17 cellular contexts compared by ENCODE assay signal in the genomic region with DNA sequence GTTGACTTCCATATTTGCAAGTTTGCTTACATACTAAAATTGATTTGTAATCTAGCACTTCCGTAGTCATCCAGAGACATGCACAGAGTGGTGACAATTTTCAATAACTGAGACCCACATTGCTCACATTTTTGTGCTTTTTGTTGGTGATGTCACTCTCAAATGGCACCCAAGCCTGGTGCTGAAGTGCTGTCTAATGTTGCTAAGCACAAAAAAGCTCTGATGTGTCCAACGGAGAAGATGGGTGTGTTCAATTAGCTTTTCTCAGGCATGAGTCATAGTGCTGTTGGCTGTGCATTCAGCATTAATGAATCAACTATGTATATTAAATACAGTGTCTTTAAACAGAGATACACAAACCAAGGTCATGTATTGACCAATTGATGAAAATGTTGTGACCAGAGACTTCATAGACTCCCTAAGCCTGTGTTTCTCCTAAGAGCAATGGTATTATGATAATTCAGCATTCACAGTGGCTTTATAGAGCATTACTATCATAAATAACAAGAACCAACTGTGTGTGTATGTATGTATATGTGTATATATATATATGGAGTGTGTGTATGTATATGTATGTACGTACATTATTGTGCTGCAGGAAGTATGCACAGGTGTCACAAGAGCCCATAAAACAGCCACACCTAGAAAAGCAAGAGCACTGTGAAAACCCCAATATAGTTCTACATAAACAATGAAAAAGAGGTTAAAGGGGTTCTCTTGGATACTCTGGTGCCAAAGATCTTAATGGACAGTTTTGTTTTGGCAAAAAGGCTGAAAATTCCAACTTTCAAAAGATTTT. TPM values are rescaled to one million over a fixed set of nuclear protein-coding genes. Genes with fewer than 3 reads are reported as not detected.
A peak's percentile ranks its signal among the peaks of the same experiment; 100 is the strongest.
DNase-seq lines count a peak whose midpoint lies in the region; ATAC-seq, FAIRE-seq and TF ChIP-seq lines count a peak whose summit lies in the region.
"Had no signal": no experiment of that assay in that cellular context is flagged by ENCODE, and none has a peak within 500 bp of the region (broad histone marks: within the 10 kb centered on the region; RNA-seq: fewer than 3 reads in every experiment).

No MANE protein-coding gene starts in this region.

- intact Hi-C loops in PC-3 (cut with micrococcal nuclease) (no loop called here), mammary epithelial cell (cut with micrococcal nuclease) (no loop called here)

- H3K36me3 ChIP-seq in PC-3 (ENCODE audit: low read depth, low read length) (no peaks in the 10 kb centered on the region), mammary epithelial cell (ENCODE audit: insufficient read depth, low read length) (no peaks in the 10 kb centered on the region), keratinocyte (ENCODE audit: control insufficient read depth in 2 of 2, extremely low read depth in 1 of 2, insufficient read depth in 2 of 2, low read length in 2 of 2) (no peaks in the 10 kb centered on the region)

- BruUV-seq in PC-3 (replicated peaks; lab: Mats Ljungman, UMichigan) (no TSS peak), mammary epithelial cell (replicated peaks; lab: Mats Ljungman, UMichigan) (no TSS peak)

- H3F3A ChIP-seq in PC-3 (ENCODE audit: low read length, unreplicated experiment): no peaks in the 10 kb centered on the region

- H3K4me2 ChIP-seq in PC-3 (ENCODE audit: low read length) (no peak overlapping the region), mammary epithelial cell (ENCODE audit: insufficient read depth, low read depth, low read length) (no peak overlapping the region), keratinocyte (ENCODE audit: control insufficient read depth, extremely low read depth, insufficient read depth, low read depth, low read length) (no peak overlapping the region)

- WGBS in mammary epithelial cell (ENCODE audit: low coverage, missing lambda C conversion rate): 70% methylated on average over 3 of the region's 3 CpGs

- H2AFZ ChIP-seq in PC-3 (ENCODE audit: low read length): no peak overlapping the region
- H2AFZ ChIP-seq in mammary epithelial cell (ENCODE audit: low read depth, low read length): no peak overlapping the region
- no peak overlapping the region for H2AFZ ChIP-seq in keratinocyte (ENCODE audit: control insufficient read depth, low read length)
- H2AFZ ChIP-seq: GM23248 had no signal

- DNase-seq in ELR (ENCODE audit: low read depth): peak; percentile 50
- peak; percentile 13 for DNase-seq in PC-3
- DNase-seq in mammary epithelial cell: peak; percentile 53
- DNase-seq in keratinocyte (ENCODE audit: low read depth, low spot score): no peak
- DNase-seq in activated CD4-positive, CD25-positive, alpha-beta regulatory T cell treated with anti-CD3 and anti-CD28 coated beads, Interleukin-2, amount 50 U/mL, for 72 hours: no peak
- DNase-seq in activated naive CD4-positive, alpha-beta T cell treated with Interleukin-2 at 50 U/mL for 16 hours: no peak
- DNase-seq in SIG-M5 treated with dmso at 0.1 percent for 504 hours (lab: John Stamatoyannopoulos, UW; ENCODE audit: unreplicated experiment): no peak
- no peak for DNase-seq in SKM-1 treated with dmso at 0.1 percent for 144 hours (lab: John Stamatoyannopoulos, UW; ENCODE audit: unreplicated experiment)
- DNase-seq: GM23248, NCI-H1436 treated with DMSO at 0.1 percent for 48 hours, NCI-H2081 treated with DMSO at 0.1 percent for 48 hours, NCI-H526 treated with DMSO at 0.1 percent for 48 hours, OCI-M1, T-helper 1 cell had no signal

- H4K20me1 ChIP-seq in PC-3 (ENCODE audit: low read length) (no peaks in the 10 kb centered on the region), mammary epithelial cell (ENCODE audit: insufficient read depth, low read length) (no peaks in the 10 kb centered on the region), keratinocyte (ENCODE audit: control insufficient read depth, extremely low read depth, insufficient read depth, low read length) (no peaks in the 10 kb centered on the region)

- CTCF ChIA-PET in PC-3 (lab: Charles Lee): no interaction called here
- CTCF ChIA-PET in mammary epithelial cell (lab: Charles Lee; ENCODE audit: low non-redundant PET): no interaction called here

- no peaks in the 10 kb centered on the region for H3K79me2 ChIP-seq in PC-3 (ENCODE audit: low read length)
- H3K79me2 ChIP-seq in mammary epithelial cell (ENCODE audit: insufficient read depth, low read length): no peaks in the 10 kb centered on the region
- H3K79me2 ChIP-seq in keratinocyte (ENCODE audit: control insufficient read depth, insufficient read depth, low read length): no peaks in the 10 kb centered on the region

- H3K4me1 ChIP-seq in PC-3 (ENCODE audit: insufficient read depth, low read length) (peaks cover 9% of the 10 kb centered on the region; the same call in 1 of the 2 replicates), mammary epithelial cell (ENCODE audit: insufficient read depth, low read length) (no peaks in the 10 kb centered on the region), keratinocyte (ENCODE audit: control insufficient read depth, extremely low read depth, insufficient read depth, low read length) (no peaks in the 10 kb centered on the region)

- ATAC-seq in PC-3: 0 out of 2 replicates have a peak, but pooled peaks have one; percentile 20
- ATAC-seq: K562 had no signal

- H3K9me3 ChIP-seq in PC-3 (ENCODE audit: low read length) (no peaks in the 10 kb centered on the region), mammary epithelial cell (replicated peaks; ENCODE audit: insufficient read depth, low read length) (no peaks in the 10 kb centered on the region), keratinocyte (ENCODE audit: control insufficient read depth, low read depth, low read length) (no peaks in the 10 kb centered on the region)

- in situ Hi-C loops in mammary epithelial cell (cut with MboI; ENCODE audit: low sequenced_read_pairs in 2 of 2): no loop called here

- H3K9me1 ChIP-seq in keratinocyte (ENCODE audit: control insufficient read depth, extremely low read depth, insufficient read depth, low read length): no peaks in the 10 kb centered on the region

- POLR2A ChIA-PET in PC-3 (lab: Charles Lee; ENCODE audit: unreplicated experiment): no interaction called here

- dilution Hi-C loops in mammary epithelial cell (cut with HindIII; ENCODE audit: low sequenced_read_pairs): no loop called here
- dilution Hi-C loops in keratinocyte (cut with MboI; ENCODE audit: extremely low pct_ligation_motif_present, low sequenced_read_pairs): no loop called here

- H3K27me3 ChIP-seq in PC-3 (ENCODE audit: low read length): peaks cover 19% of the 10 kb centered on the region; the same call in 1 of the 2 replicates
- H3K27me3 ChIP-seq in mammary epithelial cell (ENCODE audit: insufficient read depth, low read length): no peaks in the 10 kb centered on the region
- H3K27me3 ChIP-seq in keratinocyte (ENCODE audit: control insufficient read depth, extremely low read depth, insufficient read depth, low read length): no peaks in the 10 kb centered on the region

- H3K9ac ChIP-seq in PC-3 (ENCODE audit: low read length): no peak overlapping the region
- H3K9ac ChIP-seq in mammary epithelial cell (ENCODE audit: insufficient read depth, low read length): no peak overlapping the region
- H3K9ac ChIP-seq in keratinocyte (ENCODE audit: control insufficient read depth, extremely low read depth, insufficient read depth, low read length): no peak overlapping the region
- H3K9ac ChIP-seq: GM23248 had no signal

- no peaks in the 10 kb centered on the region for H3K9me2 ChIP-seq in PC-3 (replicated peaks; ENCODE audit: low read length)

- peak; percentile 48 for FAIRE-seq in keratinocyte (lab: Jason Lieb, UNC)
- FAIRE-seq: K562 had no signal

- H3K27ac ChIP-seq in PC-3 (ENCODE audit: low read length) (no peak overlapping the region), mammary epithelial cell (ENCODE audit: insufficient read depth, low read depth, low read length) (no peak overlapping the region), keratinocyte (ENCODE audit: control insufficient read depth, insufficient read depth, low read length) (no peak overlapping the region)
- H3K27ac ChIP-seq: C4-2B, GM23248, SK-N-MC had no signal

- no peak overlapping the region for H3K4me3 ChIP-seq in PC-3 (ENCODE audit: low read length)
- no peak overlapping the region for H3K4me3 ChIP-seq in mammary epithelial cell (replicated peaks in 1 of 3; ENCODE audit: insufficient read depth in 1 of 3, low read depth in 2 of 3, low read length in 3 of 3)
- H3K4me3 ChIP-seq in keratinocyte (ENCODE audit: control insufficient read depth in 2 of 3, extremely low read depth in 1 of 3, insufficient read depth in 2 of 3, low read depth in 1 of 3, low read length in 3 of 3): no peak overlapping the region
- H3K4me3 ChIP-seq: GM23248, K562, SK-N-MC had no signal

- TF ChIP-seq CTCF in PC-3 (conservative IDR thresholded peaks at IDR 0.05; ENCODE audit: low read depth, low read length) (no peak), mammary epithelial cell (conservative IDR thresholded peaks at IDR 0.05 in 1 of 2, IDR thresholded peaks at IDR 0.05 in 1 of 2; ENCODE audit: extremely low read depth in 1 of 2, insufficient read depth in 1 of 2, low read depth in 1 of 2, low read length in 2 of 2) (no peak), keratinocyte (optimal IDR thresholded peaks at IDR 0.05 in 1 of 3, IDR thresholded peaks at IDR 0.05 in 1 of 3, conservative IDR thresholded peaks at IDR 0.05 in 1 of 3; ENCODE audit: extremely low read depth in 1 of 3, insufficient read depth in 2 of 3, low read length in 3 of 3) (no peak)

RNA-seq across cellular contexts. Expression of a gene that starts 31.1 kb away (rescaled TPM):
- total RNA-seq in PC-3 (2014; rRNA removed): 0.26 TPM in 1 of 2 replicates, not detected in the other
- not detected for total RNA-seq in mammary epithelial cell
- not detected for polyA plus RNA-seq in mammary epithelial cell
- polyA minus RNA-seq in mammary epithelial cell: not detected
- not detected in 3 replicates for polyA plus RNA-seq in keratinocyte
- not detected for polyA plus RNA-seq in keratinocyte (2011; ENCODE audit: low read depth)
- not detected in 2 replicates for polyA plus RNA-seq in keratinocyte (2011; cell fraction: cytosol; rRNA removed)
- polyA plus RNA-seq in keratinocyte (2011; cell fraction: nucleus; rRNA removed): not detected in 2 replicates
- not detected in 2 replicates for polyA plus RNA-seq in keratinocyte (2012; ENCODE audit: low replicate concordance)
- 0.23 TPM in 1 of 3 replicates, not detected in the others for polyA minus RNA-seq in keratinocyte
- not detected for polyA minus RNA-seq in keratinocyte (2011; cell fraction: cytosol; rRNA and poly(A)+ RNA removed)
- not detected in 2 replicates for polyA minus RNA-seq in keratinocyte (2011; cell fraction: nucleus; rRNA and poly(A)+ RNA removed)
- total RNA-seq: GM23248 had no signal
- polyA plus RNA-seq: GM23248 had no signal

Comparison
In these comparisons a context has a peak if more than half of its experiments do, and no peak if none do; other contexts are left out.
1. DNase-seq: peak in ELR (single experiment), PC-3 (single experiment) and mammary epithelial cell (single experiment); none in keratinocyte (single experiment), activated CD4-positive, CD25-positive, alpha-beta regulatory T cell treated with anti-CD3 and anti-CD28 coated beads, Interleukin-2, amount 50 U/mL, for 72 hours (single experiment), activated naive CD4-positive, alpha-beta T cell treated with Interleukin-2 at 50 U/mL for 16 hours (single experiment), SIG-M5 treated with dmso at 0.1 percent for 504 hours (single experiment) and SKM-1 treated with dmso at 0.1 percent for 144 hours (single experiment).